In the genomic region with DNA sequence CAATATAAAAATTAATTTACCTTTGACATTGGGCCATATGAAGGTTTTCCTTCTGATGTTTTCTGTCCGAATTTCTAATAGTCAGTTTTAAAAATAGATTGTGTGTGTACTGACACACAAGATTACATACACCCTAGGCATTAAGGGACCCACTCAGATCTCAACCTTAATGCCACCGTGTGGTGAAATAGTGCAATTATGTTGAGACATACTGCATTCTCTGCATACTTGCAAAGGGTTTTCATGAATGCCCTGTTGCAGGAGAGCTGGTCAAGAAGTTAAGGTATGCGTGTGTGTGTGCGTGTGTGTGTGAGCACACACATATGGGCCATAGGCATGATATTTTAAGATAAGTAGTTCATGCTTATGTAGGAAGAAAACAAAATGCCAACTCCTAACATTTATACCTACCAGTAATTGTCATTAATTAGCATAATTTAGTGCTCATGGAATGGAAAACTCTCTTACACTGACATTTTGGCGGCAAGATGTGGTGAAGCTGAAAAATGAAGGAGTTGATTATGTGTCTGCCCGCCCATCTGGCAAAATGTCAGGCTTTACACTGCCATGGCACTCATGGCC, we compare ENCODE assay signal across 8 cellular contexts.
DNase-seq lines count a peak whose midpoint lies in the region; ATAC-seq and TF ChIP-seq lines count a peak whose summit lies in the region.

No MANE protein-coding gene starts in this region.

- TF ChIP-seq POLR2A in GM18505 (IDR thresholded peaks at IDR 0.05; ENCODE audit: borderline replicate concordance, extremely low read depth, insufficient read depth, insufficient read length): no peak

- ATAC-seq in GM19463 (IDR thresholded peaks at IDR 0.05; ENCODE audit: unreplicated experiment) (peak; percentile 62), GM18505 (IDR thresholded peaks at IDR 0.05; ENCODE audit: unreplicated experiment) (no peak), GM18511 (IDR thresholded peaks at IDR 0.05; ENCODE audit: unreplicated experiment) (no peak)

- H3K4me3 ChIP-seq in AG04449 (ENCODE audit: low read depth, low read length) (no peak overlapping the region), choroid plexus epithelial cell (ENCODE audit: low read depth, low read length) (no peak overlapping the region)

- DNase-seq in AG04449 (ENCODE audit: low read depth, low spot score) (peak; percentile 59), NCI-H526 (lab: John Stamatoyannopoulos, UW) (peak; percentile 13 to 73), choroid plexus epithelial cell (ENCODE audit: low read depth) (peak; percentile 91), medulla oblongata (ENCODE audit: extremely low spot score) (peak; percentile 20), hypothalamus (lab: John Stamatoyannopoulos, UW) (no peak)

- TF ChIP-seq CTCF in AG04449 (IDR thresholded peaks at IDR 0.05; ENCODE audit: insufficient read depth, low read length, missing control alignments): peak; percentile 31
- peak; percentile 60 for TF ChIP-seq CTCF in choroid plexus epithelial cell (conservative IDR thresholded peaks at IDR 0.05; ENCODE audit: low read depth, low read length)

- CTCF ChIA-PET in AG04449 (lab: Yijun Ruan, JAX): interaction anchor here (0.7 to 2.9 kb wide), 19 partner anchors 14 to 866 kb away, joined by 3 to 16 read pairs (median 4); no protein-coding TSS in a partner anchor

- POLR2A ChIA-PET in AG04449 (lab: Yijun Ruan, JAX): no interaction called here

Comparison
In these comparisons a context has a peak if more than half of its experiments do, and no peak if none do; other contexts are left out.
1. DNase-seq: peak in AG04449 (single experiment), NCI-H526 (2 of 2), choroid plexus epithelial cell (single experiment) and medulla oblongata (single experiment); none in hypothalamus (0 of 51).